23 cellular contexts compared by ENCODE assay signal in the genomic region with DNA sequence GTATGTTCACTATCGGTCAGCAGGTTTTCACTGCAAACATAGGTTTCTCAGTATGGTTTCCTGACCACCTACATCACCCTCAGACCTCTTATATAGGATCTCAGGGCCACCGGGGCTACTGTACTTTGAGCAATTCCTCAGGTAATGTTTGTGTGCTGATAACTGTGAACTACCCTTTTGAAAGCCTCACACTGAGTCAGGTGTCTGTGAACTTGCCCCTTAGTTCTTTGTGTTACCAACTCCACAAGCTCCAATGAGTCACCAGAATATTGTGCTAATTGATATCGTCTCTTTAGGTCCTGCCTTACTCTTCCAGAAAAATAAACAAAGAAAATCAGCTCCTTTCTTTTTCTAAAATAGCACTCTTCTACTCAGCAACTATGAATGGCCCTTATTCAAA.
"Had no signal": no experiment of that assay in that cellular context is flagged by ENCODE, and none has a peak within 500 bp of the region (broad histone marks: within the 10 kb centered on the region; RNA-seq: fewer than 3 reads in every experiment).

No MANE protein-coding gene starts in this region.

- H3K4me1 ChIP-seq: testis, uterus had no signal

- H3K4me1 Mint-ChIP-seq: activated naive CD4-positive, alpha-beta T cell treated with anti-CD3 and anti-CD28 coated beads, Interleukin-2, amount 50 U/mL, for 24 hours had no signal

- H3K27me3 ChIP-seq: sigmoid colon, testis, uterus had no signal

- H3K27ac Mint-ChIP-seq: activated CD4-positive, alpha-beta T cell treated with anti-CD3 and anti-CD28 coated beads, Interleukin-2, amount 10 ng/mL, durations not matched to agents 24 days and 14 days; activated CD8-positive, alpha-beta T cell treated with anti-CD3 and anti-CD28 coated beads, Interleukin-2, amount 10 ng/mL, durations not matched to agents 7 days and 5 days; activated naive CD4-positive, alpha-beta T cell treated with anti-CD3 and anti-CD28 coated beads, Interleukin-2, amount 50 U/mL, for 24 hours; memory B cell; natural killer cell treated with Interleukin-12 subunit alpha and Interleukin-12 subunit beta and Interleukin-15 and Interleukin-18, amount 100 ng/mL, for 72 hours; stimulated activated naive B cell treated with anti-CD40 and anti-IgM and Interleukin-4, amounts not matched to agents 10 μg/mL and 1 μg/mL and 100 μg/mL, for 72 hours; T-helper 2 cell treated with Interferon-gamma antibody and Interleukin-4, amounts not matched to agents 5 μg/mL and 100 μg/mL, for 36 hours had no signal

- H3K36me3 ChIP-seq: sigmoid colon, uterus had no signal

- DNase-seq: activated CD4-positive, alpha-beta T cell treated with anti-CD3 and anti-CD28 coated beads, Interleukin-2, amount 10 ng/mL, durations not matched to agents 24 days and 14 days; activated CD8-positive, alpha-beta T cell treated with anti-CD3 and anti-CD28 coated beads, Interleukin-2, amount 10 ng/mL, durations not matched to agents 7 days and 5 days; activated gamma-delta T cell treated with Interleukin-2 at 50 U/mL for 16 hours; anterior cingulate cortex; central memory CD4-positive, alpha-beta T cell; dermis blood vessel endothelial cell; effector CD8-positive, alpha-beta T cell; hypothalamus; left cardiac atrium; sigmoid colon; stimulated activated CD4-positive, alpha-beta T cell treated with anti-CD3 and anti-CD28 coated beads, Interleukin-2, amount 100 ng/mL, for 48 hours; stimulated activated CD8-positive, alpha-beta memory T cell treated with anti-CD3 and anti-CD28 coated beads, Interleukin-4, amount 100 ng/mL, for 48 hours; stimulated activated naive B cell treated with anti-CD40 and anti-IgM and Interleukin-4, amounts not matched to agents 10 μg/mL and 1 μg/mL and 100 μg/mL, for 72 hours; testis; trophoblast cell; uterus had no signal

- H3K9me3 Mint-ChIP-seq: activated CD4-positive, alpha-beta T cell treated with anti-CD3 and anti-CD28 coated beads, Interleukin-2, amount 10 ng/mL, durations not matched to agents 24 days and 14 days; activated naive CD4-positive, alpha-beta T cell treated with anti-CD3 and anti-CD28 coated beads, Interleukin-2, amount 50 U/mL, for 24 hours; brain; memory B cell; natural killer cell treated with Interleukin-12 subunit alpha and Interleukin-12 subunit beta and Interleukin-15 and Interleukin-18, amount 100 ng/mL, for 72 hours; stimulated activated naive B cell treated with anti-CD40 and anti-IgM and Interleukin-4, amounts not matched to agents 10 μg/mL and 1 μg/mL and 100 μg/mL, for 72 hours; T-helper 2 cell treated with Interferon-gamma antibody and Interleukin-4, amounts not matched to agents 5 μg/mL and 100 μg/mL, for 36 hours had no signal

- H3K4me3 Mint-ChIP-seq: activated CD4-positive, alpha-beta T cell treated with anti-CD3 and anti-CD28 coated beads, Interleukin-2, amount 10 ng/mL, durations not matched to agents 24 days and 14 days; activated CD8-positive, alpha-beta T cell treated with anti-CD3 and anti-CD28 coated beads, Interleukin-2, amount 10 ng/mL, durations not matched to agents 7 days and 5 days; activated naive CD4-positive, alpha-beta T cell treated with anti-CD3 and anti-CD28 coated beads, Interleukin-2, amount 50 U/mL, for 24 hours; brain; memory B cell; natural killer cell treated with Interleukin-12 subunit alpha and Interleukin-12 subunit beta and Interleukin-15 and Interleukin-18, amount 100 ng/mL, for 72 hours; stimulated activated naive B cell treated with anti-CD40 and anti-IgM and Interleukin-4, amounts not matched to agents 10 μg/mL and 1 μg/mL and 100 μg/mL, for 72 hours; T-helper 2 cell treated with Interferon-gamma antibody and Interleukin-4, amounts not matched to agents 5 μg/mL and 100 μg/mL, for 36 hours had no signal

- H3K27me3 Mint-ChIP-seq: activated CD4-positive, alpha-beta T cell treated with anti-CD3 and anti-CD28 coated beads, Interleukin-2, amount 10 ng/mL, durations not matched to agents 24 days and 14 days; activated naive CD4-positive, alpha-beta T cell treated with anti-CD3 and anti-CD28 coated beads, Interleukin-2, amount 50 U/mL, for 24 hours; memory B cell; stimulated activated naive B cell treated with anti-CD40 and anti-IgM and Interleukin-4, amounts not matched to agents 10 μg/mL and 1 μg/mL and 100 μg/mL, for 72 hours had no signal

- H3K9me3 ChIP-seq: sigmoid colon, testis, uterus had no signal

- H3K27ac ChIP-seq: sigmoid colon, testis, uterus, VCaP had no signal

- H3K4me2 ChIP-seq: smooth muscle cell had no signal

- H3K4me3 ChIP-seq: sigmoid colon, smooth muscle cell, testis, uterus had no signal

- H3K36me3 Mint-ChIP-seq: brain; natural killer cell treated with Interleukin-12 subunit alpha and Interleukin-12 subunit beta and Interleukin-15 and Interleukin-18, amount 100 ng/mL, for 72 hours had no signal
